Comparison of ENCODE assay signal across 16 cellular contexts in the genomic region with DNA sequence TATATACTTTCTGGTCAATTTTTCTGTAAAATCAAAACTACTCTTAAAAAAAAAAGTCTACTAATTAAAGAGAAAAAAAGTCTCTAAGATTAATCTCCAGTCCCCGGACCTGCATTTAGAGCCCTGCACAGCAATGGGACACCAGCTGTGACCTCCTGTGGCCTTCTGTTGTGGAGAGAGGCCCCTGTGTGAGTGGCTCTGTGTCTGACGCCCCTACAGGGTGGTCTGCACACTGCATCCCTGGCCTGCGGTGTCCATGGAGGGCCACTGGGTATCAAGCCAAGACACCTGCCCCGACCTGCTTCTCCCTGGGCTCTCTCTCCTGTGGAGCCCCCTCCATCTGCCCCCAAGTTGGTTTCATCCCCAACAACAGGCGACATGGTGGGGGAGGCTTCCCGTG.
"Had no signal": no experiment of that assay in that cellular context is flagged by ENCODE, and none has a peak within 500 bp of the region (broad histone marks: within the 10 kb centered on the region; RNA-seq: fewer than 3 reads in every experiment).

No MANE protein-coding gene starts in this region.

- DNase-seq: activated CD4-positive, alpha-beta memory T cell treated with anti-CD3 and anti-CD28 coated beads, Interleukin-2, amount 10 ng/mL, durations not matched to agents 7 days and 5 days; activated naive CD4-positive, alpha-beta T cell treated with anti-CD3 and anti-CD28 coated beads, Interleukin-2, amount 50 U/mL, for 16 hours; activated T-cell treated with anti-CD3 and anti-CD28 coated beads, Interleukin-2, amount 50 U/mL, for 24 hours; dorsolateral prefrontal cortex; mesenchymal stem cell; natural killer cell; nucleus accumbens; stimulated activated CD4-positive, alpha-beta T cell treated with anti-CD3 and anti-CD28 coated beads, Interleukin-15, amount 100 ng/mL, for 24 hours; stimulated activated CD4-positive, alpha-beta T cell treated with anti-CD3 and anti-CD28 coated beads, Interleukin-4, amount 100 ng/mL, for 24 hours; stimulated activated naive CD4-positive, alpha-beta T cell; T1000; tibial artery; uterus had no signal

- H3K4me1 Mint-ChIP-seq: activated CD4-positive, alpha-beta memory T cell treated with anti-CD3 and anti-CD28 coated beads, Interleukin-2, amount 10 ng/mL, durations not matched to agents 7 days and 5 days; natural killer cell had no signal

- H3K4me3 ChIP-seq: cardiac muscle cell, dorsolateral prefrontal cortex, right atrium auricular region, tibial artery, uterus had no signal

- H3K4me3 Mint-ChIP-seq: activated CD4-positive, alpha-beta memory T cell treated with anti-CD3 and anti-CD28 coated beads, Interleukin-2, amount 10 ng/mL, durations not matched to agents 7 days and 5 days; activated T-cell treated with anti-CD3 and anti-CD28 coated beads, Interleukin-2, amount 50 U/mL, for 24 hours; natural killer cell had no signal

- H3K9me3 ChIP-seq: uterus had no signal

- H3K4me1 ChIP-seq: right atrium auricular region, tibial artery, uterus had no signal

- H3K36me3 Mint-ChIP-seq: natural killer cell had no signal

- H3K27ac ChIP-seq: cardiac muscle cell, dorsolateral prefrontal cortex, right atrium auricular region, tibial artery, uterus had no signal

- H3K27me3 ChIP-seq: cardiac muscle cell, right atrium auricular region, tibial artery, uterus had no signal

- H3K27ac Mint-ChIP-seq: activated CD4-positive, alpha-beta memory T cell treated with anti-CD3 and anti-CD28 coated beads, Interleukin-2, amount 10 ng/mL, durations not matched to agents 7 days and 5 days; activated T-cell treated with anti-CD3 and anti-CD28 coated beads, Interleukin-2, amount 50 U/mL, for 24 hours; natural killer cell had no signal

- FAIRE-seq: endometrium had no signal

- H3K36me3 ChIP-seq: cardiac muscle cell, right atrium auricular region, tibial artery, uterus had no signal
